Comparison of ENCODE assay signal across 8 cellular contexts in the genomic region with DNA sequence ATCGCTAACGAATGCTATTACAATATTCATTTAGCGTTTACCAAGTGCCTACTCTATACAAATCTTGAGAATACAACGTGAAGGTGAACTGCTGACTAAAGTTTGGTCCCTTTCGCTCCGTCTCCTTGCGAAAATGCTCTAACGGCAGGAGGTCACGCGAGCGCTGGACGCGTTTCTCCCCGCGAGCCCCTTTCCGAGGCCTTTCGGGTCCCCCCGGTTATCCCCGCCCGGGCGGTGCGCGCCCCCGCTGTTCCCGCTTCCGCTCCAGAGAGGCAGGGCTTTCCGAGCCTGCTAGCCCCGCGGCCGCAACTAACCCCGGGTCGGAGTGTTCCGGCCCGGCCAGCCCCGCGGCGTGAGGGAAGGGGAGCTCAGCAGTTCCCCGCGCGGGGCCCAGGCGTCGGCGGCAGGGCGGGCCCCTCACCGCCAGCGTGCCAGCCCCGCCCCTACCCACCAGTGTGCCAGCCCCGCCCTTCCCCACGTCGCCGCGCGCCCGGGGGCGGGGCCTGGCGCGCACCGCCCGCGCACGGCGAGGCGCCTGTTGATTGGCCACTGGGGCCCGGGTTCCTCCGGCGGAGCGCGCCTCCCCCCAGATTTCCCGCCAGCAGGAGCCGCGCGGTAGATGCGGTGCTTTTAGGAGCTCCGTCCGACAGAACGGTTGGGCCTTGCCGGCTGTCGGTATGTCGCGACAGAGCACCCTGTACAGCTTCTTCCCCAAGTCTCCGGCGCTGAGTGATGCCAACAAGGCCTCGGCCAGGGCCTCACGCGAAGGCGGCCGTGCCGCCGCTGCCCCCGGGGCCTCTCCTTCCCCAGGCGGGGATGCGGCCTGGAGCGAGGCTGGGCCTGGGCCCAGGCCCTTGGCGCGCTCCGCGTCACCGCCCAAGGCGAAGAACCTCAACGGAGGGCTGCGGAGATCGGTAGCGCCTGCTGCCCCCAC. TPM values are rescaled to one million over a fixed set of nuclear protein-coding genes. Genes with fewer than 3 reads are reported as not detected.
A peak's percentile ranks its signal among the peaks of the same experiment; 100 is the strongest.
DNase-seq lines count a peak whose midpoint lies in the region; ATAC-seq, FAIRE-seq and TF ChIP-seq lines count a peak whose summit lies in the region.

A gene with protein sequence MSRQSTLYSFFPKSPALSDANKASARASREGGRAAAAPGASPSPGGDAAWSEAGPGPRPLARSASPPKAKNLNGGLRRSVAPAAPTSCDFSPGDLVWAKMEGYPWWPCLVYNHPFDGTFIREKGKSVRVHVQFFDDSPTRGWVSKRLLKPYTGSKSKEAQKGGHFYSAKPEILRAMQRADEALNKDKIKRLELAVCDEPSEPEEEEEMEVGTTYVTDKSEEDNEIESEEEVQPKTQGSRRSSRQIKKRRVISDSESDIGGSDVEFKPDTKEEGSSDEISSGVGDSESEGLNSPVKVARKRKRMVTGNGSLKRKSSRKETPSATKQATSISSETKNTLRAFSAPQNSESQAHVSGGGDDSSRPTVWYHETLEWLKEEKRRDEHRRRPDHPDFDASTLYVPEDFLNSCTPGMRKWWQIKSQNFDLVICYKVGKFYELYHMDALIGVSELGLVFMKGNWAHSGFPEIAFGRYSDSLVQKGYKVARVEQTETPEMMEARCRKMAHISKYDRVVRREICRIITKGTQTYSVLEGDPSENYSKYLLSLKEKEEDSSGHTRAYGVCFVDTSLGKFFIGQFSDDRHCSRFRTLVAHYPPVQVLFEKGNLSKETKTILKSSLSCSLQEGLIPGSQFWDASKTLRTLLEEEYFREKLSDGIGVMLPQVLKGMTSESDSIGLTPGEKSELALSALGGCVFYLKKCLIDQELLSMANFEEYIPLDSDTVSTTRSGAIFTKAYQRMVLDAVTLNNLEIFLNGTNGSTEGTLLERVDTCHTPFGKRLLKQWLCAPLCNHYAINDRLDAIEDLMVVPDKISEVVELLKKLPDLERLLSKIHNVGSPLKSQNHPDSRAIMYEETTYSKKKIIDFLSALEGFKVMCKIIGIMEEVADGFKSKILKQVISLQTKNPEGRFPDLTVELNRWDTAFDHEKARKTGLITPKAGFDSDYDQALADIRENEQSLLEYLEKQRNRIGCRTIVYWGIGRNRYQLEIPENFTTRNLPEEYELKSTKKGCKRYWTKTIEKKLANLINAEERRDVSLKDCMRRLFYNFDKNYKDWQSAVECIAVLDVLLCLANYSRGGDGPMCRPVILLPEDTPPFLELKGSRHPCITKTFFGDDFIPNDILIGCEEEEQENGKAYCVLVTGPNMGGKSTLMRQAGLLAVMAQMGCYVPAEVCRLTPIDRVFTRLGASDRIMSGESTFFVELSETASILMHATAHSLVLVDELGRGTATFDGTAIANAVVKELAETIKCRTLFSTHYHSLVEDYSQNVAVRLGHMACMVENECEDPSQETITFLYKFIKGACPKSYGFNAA (N-terminal part only) (plus strand): TSS at position 589 of the 934 bp plus-strand sequence. CDS start 89 bp downstream, at position 678.

- in situ Hi-C loops in HepG2 (cut with HindIII; ENCODE audit: extremely low pct_ligation_motif_present, low pct_unique_long_range_greater_than_20kb), result no loop called here

- peak within 1 kb of the TSS; percentile 85 for H3K9ac ChIP-seq in HepG2 (ENCODE audit: insufficient read depth, low read depth, low read length)

- TF ChIP-seq POLR2A in HepG2 (IDR thresholded peaks at IDR 0.05; ENCODE audit: insufficient read depth in 1 of 2, low read depth in 2 of 2, low read length in 2 of 2), result peak; percentile 83 to 86

- ATAC-seq in GM19351 (IDR thresholded peaks at IDR 0.05; ENCODE audit: unreplicated experiment) (peak; percentile 77), HG03520 (IDR thresholded peaks at IDR 0.05; ENCODE audit: unreplicated experiment) (peak; percentile 82), HepG2 (peak; percentile 87)

- no peaks in the 10 kb centered on the region for H3K9me3 ChIP-seq in HepG2 (ENCODE audit: low read length)

- peak within 1 kb of the TSS; percentile 77 to 85 (median 82) for H3K4me3 ChIP-seq in HepG2 (replicated peaks in 1 of 3; ENCODE audit: insufficient read depth in 1 of 3, low read depth in 2 of 3, low read length in 3 of 3)

- BruUV-seq in HepG2 (replicated peaks; lab: Mats Ljungman, UMichigan), result no TSS peak

- H3K4me2 ChIP-seq in HepG2 (ENCODE audit: low read depth, low read length), result peak within 1 kb of the TSS; percentile 87

- POLR2A ChIA-PET in HepG2 (lab: Yijun Ruan, JAX), result interaction anchor here (0.6 to 2.5 kb wide), 14 partner anchors 8 to 1790 kb away, joined by 3 to 11 read pairs (median 4); partner anchors contain the start of gene MSH2

- peak in 13 of 14 donors; percentile 47 to 93 (median 85) for DNase-seq in C1 segment of cervical spinal cord (lab: John Stamatoyannopoulos, UW)
- peak; percentile 84 for DNase-seq in NCI-H526 treated with DMSO at 0.1 percent for 48 hours (lab: John Stamatoyannopoulos, UW)
- peak; percentile 85 for DNase-seq in activated CD4-positive, alpha-beta T cell treated with anti-CD3 and anti-CD28 coated beads, Interleukin-2, amount 50 U/mL, for 1 hour
- peak; percentile 84 for DNase-seq in dedifferentiated amniotic fluid mesenchymal stem cell (ENCODE audit: extremely low spot score)
- peak; percentile 85 for DNase-seq in HepG2 (ENCODE audit: low spot score)
- peak; percentile 88 for DNase-seq in stimulated activated CD4-positive, alpha-beta T cell treated with anti-CD3 and anti-CD28 coated beads, Interleukin-4, amount 100 ng/mL, for 1 hour

- no peak; the same call in 1 of the 2 replicates for TF ChIP-seq CTCF in HepG2 (CRISPR knock-in tag; IDR thresholded peaks at IDR 0.05)

- FAIRE-seq in HepG2 (lab: Jason Lieb, UNC), result no peak

- H3K27ac ChIP-seq in HepG2 (ENCODE audit: extremely low read length, insufficient read depth, low read length), result peak within 1 kb of the TSS; percentile 93

- TF ChIP-seq EP300 in HepG2 (IDR thresholded peaks at IDR 0.05; ENCODE audit: low read depth in 2 of 2, low read length in 2 of 2) (no peak), HepG2 (CRISPR knock-in tag; IDR thresholded peaks at IDR 0.05; ENCODE audit: borderline replicate concordance) (peak; percentile 51; the same call in 1 of the 2 replicates)

- WGBS in HepG2 (ENCODE audit: low lambda C conversion rate), result under 1% methylated on average over 79 of the region's 103 CpGs

- TF ChIP-seq RAD21 in HepG2 (CRISPR knock-in tag; IDR thresholded peaks at IDR 0.05), result peak; percentile 40; the same call in 1 of the 2 replicates

- peaks cover 38% of the 10 kb centered on the region for H4K20me1 ChIP-seq in HepG2 (ENCODE audit: insufficient read depth, low read length)

- peaks cover 3 to 10% of the 10 kb centered on the region in 2 experiments; a peak in 2 of 5 replicates for H3K36me3 ChIP-seq in HepG2 (replicated peaks in 1 of 2; ENCODE audit: control insufficient read depth in 1 of 2, insufficient read depth in 2 of 2, low read length in 2 of 2)

- intact Hi-C loops in HepG2 (cut with micrococcal nuclease; ENCODE audit: unreplicated experiment), result loop anchor here (2.0 to 10.0 kb wide), 2 partner anchors 122 to 324 kb away; partner anchors contain the start of gene FBXO11

- CTCF ChIA-PET in HepG2 (lab: Yijun Ruan, JAX; ENCODE audit: low intra/inter-chr PET ratio, low total read pairs), result no interaction called here

- peaks cover 51% of the 10 kb centered on the region for H3K4me1 ChIP-seq in HepG2 (ENCODE audit: insufficient read depth, low read length)

- H2AFZ ChIP-seq in HepG2 (ENCODE audit: low read length), result peak within 1 kb of the TSS; percentile 93

- peaks cover 0 to 12% of the 10 kb centered on the region in 2 experiments; a peak in 3 of 5 replicates for H3K27me3 ChIP-seq in HepG2 (ENCODE audit: control insufficient read depth in 1 of 2, insufficient read depth in 2 of 2, low read length in 2 of 2)

- H3K79me2 ChIP-seq in HepG2 (ENCODE audit: insufficient read depth, low read length), result peaks cover 41% of the 10 kb centered on the region

TF ChIP-seq in HepG2, 621 proteins besides CTCF, POLR2A, EP300 and RAD21 (continues in another document):
- TF ChIP-seq, protein P1, sequence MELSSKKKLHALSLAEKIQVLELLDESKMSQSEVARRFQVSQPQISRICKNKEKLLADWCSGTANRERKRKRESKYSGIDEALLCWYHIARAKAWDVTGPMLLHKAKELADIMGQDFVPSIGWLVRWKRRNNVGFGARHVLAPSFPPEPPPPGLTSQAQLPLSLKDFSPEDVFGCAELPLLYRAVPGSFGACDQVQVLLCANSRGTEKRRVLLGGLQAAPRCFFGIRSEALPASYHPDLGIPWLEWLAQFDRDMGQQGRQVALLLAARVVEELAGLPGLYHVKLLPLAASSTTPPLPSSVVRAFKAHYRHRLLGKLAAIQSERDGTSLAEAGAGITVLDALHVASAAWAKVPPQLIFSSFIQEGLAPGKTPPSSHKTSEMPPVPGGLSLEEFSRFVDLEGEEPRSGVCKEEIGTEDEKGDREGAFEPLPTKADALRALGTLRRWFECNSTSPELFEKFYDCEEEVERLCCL (CRISPR knock-in tag; IDR thresholded peaks at IDR 0.05; ENCODE audit: borderline replicate concordance), result peak; percentile 81
- TF ChIP-seq ZNF703 (CRISPR knock-in tag; IDR thresholded peaks at IDR 0.05; ENCODE audit: borderline replicate concordance) (peak; percentile 76), NR1H2 (CRISPR knock-in tag; IDR thresholded peaks at IDR 0.05; ENCODE audit: borderline replicate concordance, low read depth) (peak; percentile 77), RXRA (CRISPR knock-in tag; IDR thresholded peaks at IDR 0.05) (peak; percentile 52; the same call in 1 of the 2 replicates)

RNA-seq across cellular contexts. Expression of the gene that starts here (rescaled TPM):
- total RNA-seq in HepG2 (2016; rRNA removed; fragmentation: Illumina TruSeq; extraction: Trizol), result 113 and 168 TPM in 2 replicates
- total RNA-seq in HepG2 (2016; cell fraction: cytosol; rRNA removed; fragmentation: Illumina TruSeq; extraction: Trizol; ENCODE audit: low read depth), result 5.9 and 6.7 TPM in 2 replicates
- 111 and 163 TPM in 2 replicates for total RNA-seq in HepG2 (2016; cell fraction: insoluble cytoplasmic fraction; rRNA removed; fragmentation: Illumina TruSeq; extraction: Trizol)
- 14.7 and 15.3 TPM in 2 replicates for total RNA-seq in HepG2 (2016; cell fraction: membrane; rRNA removed; fragmentation: Illumina TruSeq; extraction: Trizol)
- total RNA-seq in HepG2 (2016; cell fraction: nucleus; rRNA removed; fragmentation: Illumina TruSeq; extraction: Trizol), result 64.0 and 69.2 TPM in 2 replicates
- polyA plus RNA-seq in HepG2 (2011; rRNA removed), result 18.1 and 20.8 TPM in 2 replicates
- polyA plus RNA-seq in HepG2 (2011; cell fraction: cytosol; rRNA removed), result 9.8 and 13.1 TPM in 2 replicates
- polyA plus RNA-seq in HepG2 (2011; cell fraction: nucleus; rRNA removed), result 12.9 and 13.6 TPM in 2 replicates
- 27.8 and 54.9 TPM in 2 replicates for polyA plus RNA-seq in HepG2 (2012)
- polyA plus RNA-seq in HepG2 (2016; cell fraction: cytosol; fragmentation: Illumina TruSeq; extraction: Trizol; ENCODE audit: low read depth), result 0.76 and 1.1 TPM in 2 replicates
- polyA plus RNA-seq in HepG2 (2016; cell fraction: insoluble cytoplasmic fraction; fragmentation: Illumina TruSeq; extraction: Trizol; ENCODE audit: low read depth), result 91.7 and 97.3 TPM in 2 replicates
- polyA plus RNA-seq in HepG2 (2016; cell fraction: membrane; fragmentation: Illumina TruSeq; extraction: Trizol; ENCODE audit: low read depth), result 2.1 and 3.5 TPM in 2 replicates
- polyA plus RNA-seq in HepG2 (2016; cell fraction: nucleus; fragmentation: Illumina TruSeq; extraction: Trizol; ENCODE audit: insufficient read depth, low read depth), result 63.1 and 63.5 TPM in 2 replicates
- polyA minus RNA-seq in HepG2 (2011; rRNA and poly(A)+ RNA removed; ENCODE audit: low replicate concordance), result 14.9 and 32.3 TPM in 2 replicates
- 31.4 and 36.9 TPM in 2 replicates for polyA minus RNA-seq in HepG2 (2011; cell fraction: cytosol; rRNA and poly(A)+ RNA removed)
- polyA minus RNA-seq in HepG2 (2011; cell fraction: nucleus; rRNA and poly(A)+ RNA removed), result 36.4 and 40.2 TPM in 2 replicates

Comparison
In these comparisons a context has a peak if more than half of its experiments do, and no peak if none do; other contexts are left out.
1. Peak in every context shown above with its lines: DNase-seq, ATAC-seq, H3K4me3 ChIP-seq and H3K27ac ChIP-seq.